ENCODE assay signal across 1 cellular context in the genomic region with DNA sequence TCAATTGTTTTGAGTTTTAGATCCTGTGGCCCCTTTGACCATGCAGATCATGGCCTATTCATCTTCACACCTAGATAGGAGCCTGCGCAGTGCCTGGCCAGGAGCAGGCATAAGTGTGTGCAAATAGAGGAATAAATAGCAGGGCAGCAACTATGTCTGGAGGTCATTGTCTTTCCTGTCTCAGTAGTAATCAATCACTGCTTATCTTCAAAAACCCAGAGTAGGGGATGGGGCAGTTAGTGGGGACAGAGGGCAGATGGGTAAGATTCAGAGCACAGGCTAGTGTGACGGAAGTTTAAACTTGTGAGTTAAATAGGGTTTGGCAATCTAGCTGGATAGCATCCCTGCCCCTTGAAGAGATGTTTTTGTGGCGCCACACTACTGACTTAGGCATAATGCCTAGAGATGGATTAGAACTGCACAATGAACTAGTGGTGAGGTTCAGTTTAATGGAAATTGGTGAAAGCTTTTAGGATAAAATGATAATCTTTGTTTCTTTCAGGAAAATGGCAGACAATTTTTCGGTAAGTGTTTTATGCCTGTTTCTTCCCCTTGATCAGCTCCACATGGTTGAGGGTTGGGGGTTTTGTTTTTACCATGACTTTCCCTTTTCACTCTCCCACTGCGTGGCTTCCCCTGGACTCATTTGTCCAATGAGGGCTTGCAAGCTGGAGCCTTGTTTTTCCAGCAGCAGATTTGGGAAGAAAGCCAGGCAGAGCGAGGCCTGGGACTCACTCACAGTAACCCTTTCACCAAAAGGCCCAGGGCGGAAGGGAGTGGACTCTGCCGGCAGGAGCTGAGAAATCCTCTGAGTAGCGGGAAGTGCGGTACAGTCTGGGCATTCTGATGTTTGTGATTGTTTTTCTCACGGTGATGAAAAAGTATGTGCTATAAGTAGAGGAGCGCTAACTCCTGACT.
TF ChIP-seq lines count a peak whose summit lies in the region.

No MANE protein-coding gene starts in this region.

TF ChIP-seq in SK-N-SH, 30 proteins besides CTCF, POLR2A, EP300 and RAD21 (continued from another document):
- no peak for TF ChIP-seq SMC3 (IDR thresholded peaks at IDR 0.05; ENCODE audit: low read depth, low read length)
